8 cellular contexts compared by ENCODE assay signal in genomic region chr3:158644345-158644908, GRCh38. TPM values are rescaled to one million over a fixed set of nuclear protein-coding genes. Genes with fewer than 3 reads are reported as not detected.
DNase-seq lines count a peak whose midpoint lies in the region; ATAC-seq, FAIRE-seq and TF ChIP-seq lines count a peak whose summit lies in the region.

Gene GFM1, plus strand, starts transcription at chr3:158644527. Its CDS starts 108 bp downstream, at chr3:158644635.

- no peaks in the 10 kb centered on the region for H3K9me3 ChIP-seq in kidney (ENCODE audit: control insufficient read depth in 1 of 2, low read length in 2 of 2)

- H3K9ac ChIP-seq in kidney (ENCODE audit: low read length in 2 of 2): peak within 1 kb of the TSS; percentile 75 to 82

- H3K27ac ChIP-seq in kidney (ENCODE audit: low read depth in 2 of 2, low read length in 2 of 2): peak within 1 kb of the TSS; percentile 70 to 84

- peak; percentile 94 for DNase-seq in AG20443 (ENCODE audit: low spot score)
- DNase-seq in NCI-H446 treated with DMSO at 0.1 percent for 48 hours (lab: John Stamatoyannopoulos, UW): peak; percentile 96
- DNase-seq in activated CD4-positive, CD25-positive, alpha-beta regulatory T cell treated with anti-CD3 and anti-CD28 coated beads, Interleukin-2, amount 50 U/mL, for 72 hours: peak; percentile 84
- peak; percentile 90 for DNase-seq in cerebellum (ENCODE audit: low spot score)
- peak; percentile 96 for DNase-seq in kidney
- peak; percentile 78 to 80 for DNase-seq in stimulated activated CD4-positive, alpha-beta T cell treated with anti-CD3 and anti-CD28 coated beads, Interleukin-15, amount 100 ng/mL, for 48 hours (ENCODE audit: low read depth in 2 of 2)

- FAIRE-seq in kidney (lab: Jason Lieb, UNC): peak; percentile 80

- H3K4me3 ChIP-seq in kidney (ENCODE audit: low read length in 2 of 2): peak within 1 kb of the TSS; percentile 96

- peaks cover 2 to 6% of the 10 kb centered on the region in 2 donors for H3K36me3 ChIP-seq in kidney (ENCODE audit: control insufficient read depth in 1 of 2, insufficient read depth in 2 of 2, low read length in 2 of 2)

- intact Hi-C loops in kidney (cut with DNase I): no loop called here

- ATAC-seq in GM19025 (IDR thresholded peaks at IDR 0.05; ENCODE audit: low read depth, unreplicated experiment) (peak; percentile 97), HG03354 (IDR thresholded peaks at IDR 0.05; ENCODE audit: poor library complexity, severe bottlenecking, unreplicated experiment) (peak; percentile 98)

- TF ChIP-seq CTCF in kidney (IDR thresholded peaks at IDR 0.05; ENCODE audit: borderline replicate concordance, extremely low read depth, insufficient read depth): peak; percentile 89

- H3K4me1 ChIP-seq in kidney (ENCODE audit: control insufficient read depth in 1 of 2, insufficient read depth in 1 of 2, low read depth in 1 of 2, low read length in 2 of 2): peaks cover 0 to 3% of the 10 kb centered on the region in 2 donors

RNA-seq across cellular contexts. Expression of gene GFM1, which starts in this region (rescaled TPM):
- total RNA-seq in cerebellum (80.0 TPM), kidney (49.3 TPM)
- polyA plus RNA-seq in kidney (ENCODE audit: insufficient read depth, low read depth, low replicate concordance): 21.9 TPM

Comparison
In these comparisons a context has a peak if more than half of its experiments do, and no peak if none do; other contexts are left out.
1. Peak in every context shown above with its lines: DNase-seq, ATAC-seq, H3K4me3 ChIP-seq and H3K27ac ChIP-seq.